Comparison of ENCODE assay signal across 8 cellular contexts in genomic region chr5:150485770-150486401, GRCh38. TPM values are rescaled to one million over a fixed set of nuclear protein-coding genes. Genes with fewer than 3 reads are reported as not detected.
DNase-seq lines count a peak whose midpoint lies in the region; ATAC-seq and TF ChIP-seq lines count a peak whose summit lies in the region.

No MANE protein-coding gene starts in this region.

- no peaks in the 10 kb centered on the region for H3K9me3 Mint-ChIP-seq in endodermal cell

- DNase-seq in EL, result peak; percentile 54
- DNase-seq in activated CD4-positive, alpha-beta T cell treated with anti-CD3 and anti-CD28 coated beads, Interleukin-2, amount 50 U/mL, for 4 hours, result peak; percentile 6 to 19
- DNase-seq in endodermal cell, result peak; percentile 83

- H3K36me3 Mint-ChIP-seq in endodermal cell (ENCODE audit: low read depth), result peaks cover 5% of the 10 kb centered on the region

- H3K27ac ChIP-seq in endodermal cell (ENCODE audit: low read depth, low read length) (peak overlapping the region; percentile 98), subcutaneous abdominal adipose tissue (ENCODE audit: low read depth, low read length) (peak overlapping the region; percentile 99)

- H3K27ac Mint-ChIP-seq in endodermal cell, result peak overlapping the region; percentile 88

- H3K9me3 ChIP-seq in endodermal cell (ENCODE audit: control insufficient read depth, low read length) (no peaks in the 10 kb centered on the region), mononuclear cell (ENCODE audit: low read depth, low read length) (no peaks in the 10 kb centered on the region), subcutaneous abdominal adipose tissue (ENCODE audit: control insufficient read depth in 5 of 5, low read length in 5 of 5) (no peaks in the 10 kb centered on the region)

- peak overlapping the region; percentile 80 for H3K4me3 ChIP-seq in endodermal cell (ENCODE audit: low read length)
- peak overlapping the region; percentile 56 for H3K4me3 ChIP-seq in mononuclear cell (ENCODE audit: low read length)
- H3K4me3 ChIP-seq in subcutaneous abdominal adipose tissue (ENCODE audit: low read depth in 1 of 5, low read length in 5 of 5), result peak overlapping the region in 4 of 5 donors; percentile 78 to 86 (median 80)

- H3K9ac ChIP-seq in endodermal cell (ENCODE audit: extremely low read depth, low read length, poor library complexity, severe bottlenecking) (peak overlapping the region; percentile 92), subcutaneous abdominal adipose tissue (ENCODE audit: low read length in 5 of 5) (peak overlapping the region in 4 of 5 donors; percentile 89 to 94 (median 92))

- ATAC-seq in HG03439 (IDR thresholded peaks at IDR 0.05; ENCODE audit: unreplicated experiment) (peak; percentile 5), GM21367 (IDR thresholded peaks at IDR 0.05; ENCODE audit: unreplicated experiment) (no peak), GM21390 (IDR thresholded peaks at IDR 0.05; ENCODE audit: unreplicated experiment) (no peak)

- H3K27me3 Mint-ChIP-seq in endodermal cell (ENCODE audit: insufficient read depth), result peaks cover under 1% of the 10 kb centered on the region

- TF ChIP-seq CTCF in endodermal cell (conservative IDR thresholded peaks at IDR 0.05), result no peak

- peaks cover 53% of the 10 kb centered on the region for H3K4me1 Mint-ChIP-seq in endodermal cell

- no peaks in the 10 kb centered on the region for H3K27me3 ChIP-seq in endodermal cell (ENCODE audit: control insufficient read depth, insufficient read depth, low read length, poor library complexity, severe bottlenecking)
- H3K27me3 ChIP-seq in mononuclear cell (ENCODE audit: insufficient read depth, low read length), result no peaks in the 10 kb centered on the region
- H3K27me3 ChIP-seq in subcutaneous abdominal adipose tissue (ENCODE audit: control insufficient read depth in 5 of 5, insufficient read depth in 4 of 5, low read length in 5 of 5), result no peaks in the 10 kb centered on the region

- H3K4me1 ChIP-seq in endodermal cell (ENCODE audit: control insufficient read depth, insufficient read depth, low read length), result peaks cover 14% of the 10 kb centered on the region
- H3K4me1 ChIP-seq in mononuclear cell (ENCODE audit: insufficient read depth, low read length), result peaks cover 52% of the 10 kb centered on the region
- H3K4me1 ChIP-seq in subcutaneous abdominal adipose tissue (ENCODE audit: control insufficient read depth in 5 of 5, insufficient read depth in 5 of 5, low read length in 5 of 5), result peaks cover 27 to 51% (median 48%) of the 10 kb centered on the region in 5 donors

- whole genome bisulfite sequencing in endodermal cell (ENCODE audit: insufficient coverage in 1 of 2, insufficient read length in 1 of 2), 2 experiments, result 0% methylated on average over 82 of the region's 85 CpGs; no CpG with 5 or more reads in 1 of the 2 experiments

- peak overlapping the region; percentile 73 for H3K4me3 Mint-ChIP-seq in endodermal cell

- peaks cover 6% of the 10 kb centered on the region for H3K36me3 ChIP-seq in endodermal cell (ENCODE audit: control insufficient read depth, insufficient read depth, low read length)
- no peaks in the 10 kb centered on the region for H3K36me3 ChIP-seq in subcutaneous abdominal adipose tissue (ENCODE audit: control insufficient read depth in 5 of 5, insufficient read depth in 5 of 5, low read length in 5 of 5)

RNA-seq across cellular contexts. Expression of gene NDST1, which starts 22.0 kb away (rescaled TPM):
- 10 to 100 TPM; 53.3 to 71.7 TPM for total RNA-seq in endodermal cell
- polyA plus RNA-seq in endodermal cell (2013, experiment 1 of 2), result 40.7 TPM
- polyA plus RNA-seq in endodermal cell (2013, experiment 2 of 2), result 37.5 TPM
- 13.0 TPM for total RNA-seq in mononuclear cell

RNA-seq across cellular contexts. Expression of gene RPS14, which starts 36.3 kb away (rescaled TPM):
- total RNA-seq in endodermal cell, result 1,000 to 10,000 TPM; 2,313 to 2,316 TPM
- 1,931 TPM for polyA plus RNA-seq in endodermal cell (2013, experiment 1 of 2)
- 1,875 TPM for polyA plus RNA-seq in endodermal cell (2013, experiment 2 of 2)
- 4,450 TPM for total RNA-seq in mononuclear cell

Comparison
In these comparisons a context has a peak if more than half of its experiments do, and no peak if none do; other contexts are left out.
1. DNase-seq: peak in every context shown above with its lines; median percentile 83 in endodermal cell; 54 in EL; 12 in activated CD4-positive, alpha-beta T cell treated with anti-CD3 and anti-CD28 coated beads, Interleukin-2, amount 50 U/mL, for 4 hours.